8 cellular contexts compared by ENCODE assay signal in the genomic region with DNA sequence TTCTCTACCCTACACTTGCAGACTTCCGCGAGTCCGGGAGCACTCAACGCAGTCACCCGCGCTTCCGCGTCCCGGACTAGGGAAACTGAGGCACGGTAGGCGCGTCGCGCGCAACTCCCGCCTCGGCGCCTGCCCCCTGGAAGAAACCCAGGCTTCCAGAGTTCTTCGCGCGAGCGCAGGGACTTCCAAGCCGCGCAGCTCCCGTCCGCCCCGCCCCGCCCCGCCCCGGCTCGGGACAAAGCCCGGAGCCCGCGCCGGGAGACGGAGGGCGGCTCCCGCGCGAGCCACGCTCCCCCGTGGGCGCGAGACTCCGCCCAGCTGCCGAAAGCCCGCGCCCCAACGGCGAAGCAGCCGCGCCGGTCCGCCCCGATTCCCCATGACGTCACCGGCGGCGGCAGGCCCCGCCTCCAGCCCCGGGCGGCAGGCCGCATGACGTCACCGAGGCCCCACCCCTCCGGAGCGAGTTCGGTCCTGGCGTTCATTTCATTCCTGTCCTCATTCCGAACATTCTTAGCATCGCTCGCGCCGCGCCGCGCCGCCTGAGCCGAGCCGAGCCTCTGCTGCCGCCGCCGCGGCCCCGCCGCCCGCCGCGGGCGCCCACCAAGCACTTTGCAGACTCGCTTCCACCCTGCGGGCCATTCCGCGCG. TPM values are rescaled to one million over a fixed set of nuclear protein-coding genes. Genes with fewer than 3 reads are reported as not detected.
DNase-seq lines count a peak whose midpoint lies in the region; ATAC-seq and TF ChIP-seq lines count a peak whose summit lies in the region.

TSS of gene TEAD1 (plus strand) at position 498 of the 647 bp plus-strand sequence.

- no peaks in the 10 kb centered on the region for H3K36me3 Mint-ChIP-seq in CD8-positive, alpha-beta T cell
- peaks cover 0 to 13% (median 4%) of the 10 kb centered on the region in 3 donors for H3K36me3 Mint-ChIP-seq in naive thymus-derived CD8-positive, alpha-beta T cell
- H3K36me3 Mint-ChIP-seq in stimulated activated effector memory CD8-positive, alpha-beta T cell treated with anti-CD3 and anti-CD28 coated beads, Interleukin-12 subunit alpha, Interleukin-12 subunit beta, amount 100 ng/mL, for 72 hours, result no peaks in the 10 kb centered on the region

- H3K4me1 Mint-ChIP-seq in CD8-positive, alpha-beta T cell (ENCODE audit: low read depth), result peaks cover 9% of the 10 kb centered on the region
- peaks cover 2 to 13% (median 6%) of the 10 kb centered on the region in 4 donors for H3K4me1 Mint-ChIP-seq in naive thymus-derived CD8-positive, alpha-beta T cell
- H3K4me1 Mint-ChIP-seq in stimulated activated effector memory CD8-positive, alpha-beta T cell treated with anti-CD3 and anti-CD28 coated beads, Interleukin-12 subunit alpha, Interleukin-12 subunit beta, amount 100 ng/mL, for 72 hours, result no peaks in the 10 kb centered on the region

- H3K4me1 ChIP-seq in CD8-positive, alpha-beta T cell (ENCODE audit: insufficient read depth, low read length), result peaks cover 8% of the 10 kb centered on the region

- H3K4me3 Mint-ChIP-seq in CD8-positive, alpha-beta T cell, result peak within 1 kb of the TSS; percentile 79
- peak within 1 kb of the TSS; percentile 70 to 86 (median 83) for H3K4me3 Mint-ChIP-seq in naive thymus-derived CD8-positive, alpha-beta T cell
- H3K4me3 Mint-ChIP-seq in stimulated activated effector memory CD8-positive, alpha-beta T cell treated with anti-CD3 and anti-CD28 coated beads, Interleukin-12 subunit alpha, Interleukin-12 subunit beta, amount 100 ng/mL, for 72 hours, result peak within 1 kb of the TSS; percentile 61

- H3K27ac ChIP-seq in CD8-positive, alpha-beta T cell (ENCODE audit: low read depth, low read length), result no peak within 1 kb of the TSS

- ATAC-seq in CD8-positive, alpha-beta T cell, result peak; percentile 89
- peak; percentile 75 for ATAC-seq in GM21447 (IDR thresholded peaks at IDR 0.05; ENCODE audit: unreplicated experiment)
- peak; percentile 83 to 84 for ATAC-seq in naive thymus-derived CD8-positive, alpha-beta T cell
- peak; percentile 87 for ATAC-seq in stimulated activated effector memory CD8-positive, alpha-beta T cell treated with anti-CD3 and anti-CD28 coated beads, Interleukin-12 subunit alpha, Interleukin-12 subunit beta, amount 100 ng/mL, for 72 hours

- H3K27me3 ChIP-seq in CD8-positive, alpha-beta T cell (ENCODE audit: insufficient read depth, low read length), result peaks cover 38% of the 10 kb centered on the region

- TF ChIP-seq CTCF in CD8-positive, alpha-beta T cell (IDR thresholded peaks at IDR 0.05), result no peak

- H3K9me3 Mint-ChIP-seq in CD8-positive, alpha-beta T cell, result no peaks in the 10 kb centered on the region
- peaks cover 0 to 22% (median 10%) of the 10 kb centered on the region in 9 donors for H3K9me3 Mint-ChIP-seq in naive thymus-derived CD8-positive, alpha-beta T cell
- H3K9me3 Mint-ChIP-seq in stimulated activated effector memory CD8-positive, alpha-beta T cell treated with anti-CD3 and anti-CD28 coated beads, Interleukin-12 subunit alpha, Interleukin-12 subunit beta, amount 100 ng/mL, for 72 hours, result peaks cover 3% of the 10 kb centered on the region

- POLR2A ChIA-PET in CD8-positive, alpha-beta T cell (lab: Charles Lee), result no interaction called here
- POLR2A ChIA-PET in naive thymus-derived CD8-positive, alpha-beta T cell (lab: Charles Lee), result no interaction called here

- DNase-seq in CD8-positive, alpha-beta T cell, result peak; percentile 54 to 85 (median 72)
- peak; percentile 94 for DNase-seq in HuH-7 (ENCODE audit: low spot score)
- DNase-seq in RKO (ENCODE audit: low spot score), result peak; percentile 93
- DNase-seq in activated effector memory CD4-positive, alpha-beta T cell treated with anti-CD3 and anti-CD28 coated beads, Interleukin-2, amount 50 U/mL, for 16 hours, result peak; percentile 95
- peak; percentile 95 for DNase-seq in fibroblast of peridontal ligament (ENCODE audit: extremely low read depth)
- DNase-seq in naive thymus-derived CD8-positive, alpha-beta T cell, result peak; percentile 60 to 87 (median 78)
- peak; percentile 90 to 91 for DNase-seq in stimulated activated effector memory CD8-positive, alpha-beta T cell treated with anti-CD3 and anti-CD28 coated beads, Interleukin-12 subunit alpha, Interleukin-12 subunit beta, amount 100 ng/mL, for 72 hours (ENCODE audit: low spot score in 2 of 2)

- H3K27ac Mint-ChIP-seq in CD8-positive, alpha-beta T cell, result no peak within 1 kb of the TSS
- H3K27ac Mint-ChIP-seq in naive thymus-derived CD8-positive, alpha-beta T cell, result peak within 1 kb of the TSS in 5 of 10 donors; percentile 19 to 80 (median 65)
- no peak within 1 kb of the TSS for H3K27ac Mint-ChIP-seq in stimulated activated effector memory CD8-positive, alpha-beta T cell treated with anti-CD3 and anti-CD28 coated beads, Interleukin-12 subunit alpha, Interleukin-12 subunit beta, amount 100 ng/mL, for 72 hours

- H3K9me3 ChIP-seq in CD8-positive, alpha-beta T cell (ENCODE audit: low read length), result no peaks in the 10 kb centered on the region

- H3K36me3 ChIP-seq in CD8-positive, alpha-beta T cell (ENCODE audit: insufficient read depth, low read length), result no peaks in the 10 kb centered on the region

- CTCF ChIA-PET in CD8-positive, alpha-beta T cell (lab: Charles Lee), result no interaction called here

- peaks cover 67% of the 10 kb centered on the region for H3K27me3 Mint-ChIP-seq in CD8-positive, alpha-beta T cell (ENCODE audit: low read depth)
- peaks cover 49 to 85% (median 67%) of the 10 kb centered on the region in 5 donors for H3K27me3 Mint-ChIP-seq in naive thymus-derived CD8-positive, alpha-beta T cell

- H3K4me3 ChIP-seq in CD8-positive, alpha-beta T cell (ENCODE audit: low read depth, low read length), result peak within 1 kb of the TSS; percentile 61

- intact Hi-C loops in CD8-positive, alpha-beta T cell (cut with DNase I, micrococcal nuclease), result no loop called here

RNA-seq across cellular contexts. Expression of gene TEAD1, which starts in this region (rescaled TPM):
- total RNA-seq in CD8-positive, alpha-beta T cell, result not detected
- total RNA-seq in naive thymus-derived CD8-positive, alpha-beta T cell, result not detected
- polyA plus RNA-seq in naive thymus-derived CD8-positive, alpha-beta T cell, result not detected

Comparison
In these comparisons a context has a peak if more than half of its experiments do, and no peak if none do; other contexts are left out.
1. Peak in DNase-seq, ATAC-seq and H3K4me3 ChIP-seq in CD8-positive, alpha-beta T cell; RNA of the gene not detected or under 1 TPM.
2. Peak in DNase-seq and ATAC-seq in naive thymus-derived CD8-positive, alpha-beta T cell; RNA of the gene not detected or under 1 TPM.